Comparison of ENCODE assay signal across 8 cellular contexts in genomic region chr1:207959141-207959825, GRCh38. TPM values are rescaled to one million over a fixed set of nuclear protein-coding genes. Genes with fewer than 3 reads are reported as not detected.
DNase-seq lines count a peak whose midpoint lies in the region; ATAC-seq and TF ChIP-seq lines count a peak whose summit lies in the region.

No MANE protein-coding gene starts in this region.

- no peak overlapping the region for H3K27ac Mint-ChIP-seq in activated T-helper 17 cell treated with anti-CD3 and anti-CD28 coated beads, Interleukin-2, amount 50 U/mL, for 72 hours
- H3K27ac Mint-ChIP-seq in neural crest cell (ENCODE audit: unreplicated experiment) = no peak overlapping the region

- H3K4me1 Mint-ChIP-seq in activated T-helper 17 cell treated with anti-CD3 and anti-CD28 coated beads, Interleukin-2, amount 50 U/mL, for 72 hours = peaks cover 6% of the 10 kb centered on the region
- H3K4me1 Mint-ChIP-seq in neural crest cell = peaks cover 11% of the 10 kb centered on the region

- H3K27me3 Mint-ChIP-seq in activated T-helper 17 cell treated with anti-CD3 and anti-CD28 coated beads, Interleukin-2, amount 50 U/mL, for 72 hours = peaks cover 48% of the 10 kb centered on the region
- H3K27me3 Mint-ChIP-seq in neural crest cell (ENCODE audit: low read depth) = peaks cover 75% of the 10 kb centered on the region

- H3K36me3 Mint-ChIP-seq in activated T-helper 17 cell treated with anti-CD3 and anti-CD28 coated beads, Interleukin-2, amount 50 U/mL, for 72 hours (ENCODE audit: low read depth) = no peaks in the 10 kb centered on the region
- H3K36me3 Mint-ChIP-seq in neural crest cell (ENCODE audit: low read depth) = no peaks in the 10 kb centered on the region

- TF ChIP-seq CTCF in neural crest cell (conservative IDR thresholded peaks at IDR 0.05) = no peak

- H3K9me3 Mint-ChIP-seq in activated T-helper 17 cell treated with anti-CD3 and anti-CD28 coated beads, Interleukin-2, amount 50 U/mL, for 72 hours = no peaks in the 10 kb centered on the region
- H3K9me3 Mint-ChIP-seq in neural crest cell = no peaks in the 10 kb centered on the region

- peak; percentile 21 for ATAC-seq in activated T-helper 17 cell treated with anti-CD3 and anti-CD28 coated beads, Interleukin-2, amount 50 U/mL, for 72 hours (replicated peaks)
- ATAC-seq in HG02938 (IDR thresholded peaks at IDR 0.05; ENCODE audit: unreplicated experiment) = no peak
- ATAC-seq in GM18498 (IDR thresholded peaks at IDR 0.05; ENCODE audit: unreplicated experiment) = no peak
- no peak for ATAC-seq in GM21619 (IDR thresholded peaks at IDR 0.05; ENCODE audit: unreplicated experiment)

- peak overlapping the region; percentile 43 for H3K4me3 Mint-ChIP-seq in activated T-helper 17 cell treated with anti-CD3 and anti-CD28 coated beads, Interleukin-2, amount 50 U/mL, for 72 hours
- H3K4me3 Mint-ChIP-seq in neural crest cell = peak overlapping the region; percentile 83

- DNase-seq in GM03348 (ENCODE audit: low spot score) = peak; percentile 89
- peak; percentile 26 for DNase-seq in glomerular visceral epithelial cell (ENCODE audit: extremely low spot score)
- peak; percentile 41 for DNase-seq in neural crest cell (ENCODE audit: low read depth, low spot score)
- no peak for DNase-seq in NCI-H146 (lab: John Stamatoyannopoulos, UW)

RNA-seq across cellular contexts. Expression of gene CD34, which starts 48.4 kb away (rescaled TPM):
- total RNA-seq in activated T-helper 17 cell treated with anti-CD3 and anti-CD28 coated beads, Interleukin-2, amount 50 U/mL, for 72 hours = under 1 TPM; 0.06 to 0.24 TPM
- 0.14 and 0.26 TPM in 2 replicates for total RNA-seq in neural crest cell
